ENCODE assay signal across 9 cellular contexts in genomic region chr2:28377984-28378678, GRCh38. TPM values are rescaled to one million over a fixed set of nuclear protein-coding genes. Genes with fewer than 3 reads are reported as not detected.
DNase-seq lines count a peak whose midpoint lies in the region; ATAC-seq and TF ChIP-seq lines count a peak whose summit lies in the region.
"Had no signal": no experiment of that assay in that cellular context is flagged by ENCODE, and none has a peak within 500 bp of the region (broad histone marks: within the 10 kb centered on the region; RNA-seq: fewer than 3 reads in every experiment).

No MANE protein-coding gene starts in this region.

- ATAC-seq in activated CD8-positive, alpha-beta memory T cell treated with anti-CD3 and anti-CD28 coated beads, Interleukin-2, amount 10 ng/mL, durations not matched to agents 7 days and 5 days: no peak
- peak; percentile 84 for ATAC-seq in RWPE2 (ENCODE audit: low read depth)
- ATAC-seq in T-helper 17 cell: no peak

- H3K27ac ChIP-seq in RWPE2 (ENCODE audit: poor library complexity, severe bottlenecking): peak overlapping the region; percentile 95
- peak overlapping the region; percentile 7 to 41 for H3K27ac ChIP-seq in liver (ENCODE audit: low read depth in 1 of 2, low read length in 2 of 2)

- TF ChIP-seq CTCF in RWPE2 (IDR thresholded peaks at IDR 0.05; ENCODE audit: poor library complexity, severe bottlenecking): no peak
- no peak for TF ChIP-seq CTCF in liver (IDR thresholded peaks at IDR 0.05; ENCODE audit: low read depth, low read length, missing input control)

- peak overlapping the region; percentile 22 for H3K27ac Mint-ChIP-seq in activated CD8-positive, alpha-beta memory T cell treated with anti-CD3 and anti-CD28 coated beads, Interleukin-2, amount 10 ng/mL, durations not matched to agents 7 days and 5 days
- H3K27ac Mint-ChIP-seq in T-helper 17 cell: no peak overlapping the region

- H3K27me3 Mint-ChIP-seq in activated CD8-positive, alpha-beta memory T cell treated with anti-CD3 and anti-CD28 coated beads, Interleukin-2, amount 10 ng/mL, durations not matched to agents 7 days and 5 days: peaks cover 5% of the 10 kb centered on the region
- H3K27me3 Mint-ChIP-seq in T-helper 17 cell: no peaks in the 10 kb centered on the region

- H3K4me3 ChIP-seq in RWPE2 (ENCODE audit: severe bottlenecking): no peak overlapping the region
- H3K4me3 ChIP-seq in liver (ENCODE audit: low read depth in 1 of 3, low read length in 3 of 3): no peak overlapping the region

- H3K27me3 ChIP-seq in RWPE2 (ENCODE audit: insufficient read depth, poor library complexity, severe bottlenecking) (no peaks in the 10 kb centered on the region), liver (ENCODE audit: control insufficient read depth in 4 of 4, insufficient read depth in 4 of 4, low read length in 3 of 4) (no peaks in the 10 kb centered on the region)

- TF ChIP-seq RAD21 in liver (IDR thresholded peaks at IDR 0.05): no peak

- peaks cover 33% of the 10 kb centered on the region for H3K4me1 Mint-ChIP-seq in activated CD8-positive, alpha-beta memory T cell treated with anti-CD3 and anti-CD28 coated beads, Interleukin-2, amount 10 ng/mL, durations not matched to agents 7 days and 5 days
- peaks cover 25% of the 10 kb centered on the region for H3K4me1 Mint-ChIP-seq in T-helper 17 cell

- H3K4me3 Mint-ChIP-seq in activated CD8-positive, alpha-beta memory T cell treated with anti-CD3 and anti-CD28 coated beads, Interleukin-2, amount 10 ng/mL, durations not matched to agents 7 days and 5 days: no peak overlapping the region
- no peak overlapping the region for H3K4me3 Mint-ChIP-seq in T-helper 17 cell
- H3K4me3 Mint-ChIP-seq: CD4-positive, CD25-positive, alpha-beta regulatory T cell had no signal

- CTCF ChIA-PET in activated CD8-positive, alpha-beta memory T cell treated with anti-CD3 and anti-CD28 coated beads, Interleukin-2, amount 10 ng/mL, durations not matched to agents 7 days and 5 days (lab: Charles Lee): interaction anchor here (0.8 to 1.4 kb wide), 7 partner anchors 9 to 74 kb away, joined by 3 to 6 read pairs (median 3); partner anchors contain the start of gene FOSL2

- H3K9me3 Mint-ChIP-seq in activated CD8-positive, alpha-beta memory T cell treated with anti-CD3 and anti-CD28 coated beads, Interleukin-2, amount 10 ng/mL, durations not matched to agents 7 days and 5 days (ENCODE audit: low read depth): no peaks in the 10 kb centered on the region

- no peak for DNase-seq in activated CD8-positive, alpha-beta memory T cell treated with anti-CD3 and anti-CD28 coated beads, Interleukin-2, amount 10 ng/mL, durations not matched to agents 7 days and 5 days
- DNase-seq in activated CD8-positive, alpha-beta memory T cell treated with anti-CD3 and anti-CD28 coated beads, Interleukin-2, amount 50 U/mL, for 48 hours: no peak
- DNase-seq in RWPE2 (ENCODE audit: low spot score) (peak; percentile 85), ureter (ENCODE audit: low spot score) (peak; percentile 90), T-helper 17 cell (no peak), anterior cingulate cortex (lab: John Stamatoyannopoulos, UW) (no peak), NCI-H82 treated with DMSO at 0.1 percent for 48 hours (lab: John Stamatoyannopoulos, UW; ENCODE audit: unreplicated experiment) (no peak)
- DNase-seq: CD4-positive, CD25-positive, alpha-beta regulatory T cell had no signal

- 43% methylated on average over 9 of the region's 9 CpGs for WGBS in liver

- H3K9me3 ChIP-seq in RWPE2 (ENCODE audit: severe bottlenecking) (no peaks in the 10 kb centered on the region), liver (ENCODE audit: control insufficient read depth in 4 of 4, low read length in 3 of 4) (no peaks in the 10 kb centered on the region), T-helper 17 cell (ENCODE audit: control insufficient read depth, low read length, poor library complexity, severe bottlenecking) (no peaks in the 10 kb centered on the region)

- H3K4me1 ChIP-seq in RWPE2 (ENCODE audit: insufficient read depth, poor library complexity, severe bottlenecking): peaks cover 29% of the 10 kb centered on the region
- peaks cover 5 to 21% (median 17%) of the 10 kb centered on the region in 4 donors for H3K4me1 ChIP-seq in liver (ENCODE audit: control insufficient read depth in 4 of 4, insufficient read depth in 4 of 4, low read length in 3 of 4)

- no peaks in the 10 kb centered on the region for H3K36me3 ChIP-seq in RWPE2 (ENCODE audit: low read depth)
- H3K36me3 ChIP-seq in liver (ENCODE audit: control insufficient read depth in 4 of 4, insufficient read depth in 3 of 4, low read depth in 1 of 4, low read length in 3 of 4): no peaks in the 10 kb centered on the region

- no peak overlapping the region for H3K9ac ChIP-seq in liver (ENCODE audit: low read depth in 1 of 2, low read length in 2 of 2)

- H3K36me3 Mint-ChIP-seq in activated CD8-positive, alpha-beta memory T cell treated with anti-CD3 and anti-CD28 coated beads, Interleukin-2, amount 10 ng/mL, durations not matched to agents 7 days and 5 days: no peaks in the 10 kb centered on the region
- H3K36me3 Mint-ChIP-seq in T-helper 17 cell (ENCODE audit: low read depth): no peaks in the 10 kb centered on the region
- H3K36me3 Mint-ChIP-seq: CD4-positive, CD25-positive, alpha-beta regulatory T cell had no signal

TF ChIP-seq in liver, 16 proteins besides CTCF, POLR2A, EP300 and RAD21:
- TF ChIP-seq SP1 (IDR thresholded peaks at IDR 0.05) (peak; percentile 33), NR2F2 (IDR thresholded peaks at IDR 0.05) (no peak)

RNA-seq across cellular contexts. Expression of gene FOSL2, which starts 14.5 kb away (rescaled TPM):
- 10 to 100 TPM; 56.2 to 75.7 TPM for total RNA-seq in activated CD8-positive, alpha-beta memory T cell treated with anti-CD3 and anti-CD28 coated beads, Interleukin-2, amount 10 ng/mL, durations not matched to agents 7 days and 5 days
- total RNA-seq in liver (10 to 100 TPM in 1 of 2 donors, 1 to 10 TPM in 1; 2.0 to 10.7 TPM), ureter (259 TPM), T-helper 17 cell (100 to 1,000 TPM; 114 to 153 TPM)
- 1 to 10 TPM; 1.9 to 3.1 TPM for polyA plus RNA-seq in liver

Comparison
In these comparisons a context has a peak if more than half of its experiments do, and no peak if none do; other contexts are left out.
1. DNase-seq: peak in RWPE2 (single experiment) and ureter (single experiment); none in activated CD8-positive, alpha-beta memory T cell treated with anti-CD3 and anti-CD28 coated beads, Interleukin-2, amount 10 ng/mL, durations not matched to agents 7 days and 5 days (single experiment), activated CD8-positive, alpha-beta memory T cell treated with anti-CD3 and anti-CD28 coated beads, Interleukin-2, amount 50 U/mL, for 48 hours (single experiment), T-helper 17 cell (0 of 3), anterior cingulate cortex (0 of 58) and NCI-H82 treated with DMSO at 0.1 percent for 48 hours (single experiment).
2. RNA of gene FOSL2, which starts 14.5 kb away (total RNA-seq): 259 TPM in ureter (single experiment), 114 to 153 TPM in T-helper 17 cell and 56.2 to 75.7 TPM in activated CD8-positive, alpha-beta memory T cell treated with anti-CD3 and anti-CD28 coated beads, Interleukin-2, amount 10 ng/mL, durations not matched to agents 7 days and 5 days; 2.0 to 10.7 TPM in liver; every median in the first group is over 4 times any median in the second.